ENCODE assay signal across 31 cellular contexts in genomic region chr12:6059860-6060565, GRCh38.
"Had no signal": no experiment of that assay in that cellular context is flagged by ENCODE, and none has a peak within 500 bp of the region (broad histone marks: within the 10 kb centered on the region; RNA-seq: fewer than 3 reads in every experiment).

No MANE protein-coding gene starts in this region.

- H3K27me3 ChIP-seq: body of pancreas, hepatocyte, pancreas, uterus had no signal

- H2AFZ ChIP-seq: hepatocyte had no signal

- FAIRE-seq: pancreas had no signal

- ATAC-seq: activated CD4-positive, CD25-positive, alpha-beta regulatory T cell treated with anti-CD3 and anti-CD28 coated beads, Interleukin-2, amount 50 U/mL, for 24 hours; body of pancreas; gastroesophageal sphincter; naive thymus-derived CD8-positive, alpha-beta T cell; pancreas; stimulated activated naive B cell treated with anti-CD40 and anti-IgM and Interleukin-4, amounts not matched to agents 10 μg/mL and 1 μg/mL and 100 μg/mL, for 72 hours; T-helper 17 cell had no signal

- H3K4me2 ChIP-seq: hepatocyte had no signal

- H3K4me1 ChIP-seq: pancreas, prostate gland had no signal

- H3K4me3 ChIP-seq: body of pancreas, coronary artery, dorsolateral prefrontal cortex, gastroesophageal sphincter, hepatocyte, pancreas, prostate gland, stomach, suprapubic skin, transverse colon, uterus had no signal

- H3K36me3 ChIP-seq: neutrophil, pancreas, prostate gland, suprapubic skin, transverse colon, uterus, WERI-Rb-1 had no signal

- H3K9me3 ChIP-seq: body of pancreas, gastroesophageal sphincter, neutrophil, pancreas, prostate gland, stomach, suprapubic skin, transverse colon, uterus had no signal

- DNase-seq: activated CD4-positive, alpha-beta T cell treated with anti-CD3 and anti-CD28 coated beads for 48 hours; activated CD4-positive, alpha-beta T cell treated with anti-CD3 and anti-CD28 coated beads, Interleukin-2, amount 50 U/mL, for 48 hours; activated CD8-positive, alpha-beta memory T cell treated with anti-CD3 and anti-CD28 coated beads for 24 hours; activated effector memory CD4-positive, alpha-beta T cell treated with Interleukin-2 at 50 U/mL for 16 hours; activated naive CD4-positive, alpha-beta T cell treated with Interleukin-2 at 50 U/mL for 16 hours; anterior cingulate cortex; body of pancreas; cerebellar nuclear complex; dorsolateral prefrontal cortex; effector memory CD4-positive, alpha-beta T cell; islet precursor cell; midbrain; naive thymus-derived CD8-positive, alpha-beta T cell; pancreas; retina; stimulated activated CD4-positive, alpha-beta T cell treated with anti-CD3 and anti-CD28 coated beads, Interleukin-15, amount 100 ng/mL, for 24 hours; stimulated activated CD4-positive, alpha-beta T cell treated with anti-CD3 and anti-CD28 coated beads, Interleukin-2, amount 100 ng/mL, for 24 hours; stimulated activated naive B cell treated with anti-CD40 and anti-IgM and Interleukin-4, amounts not matched to agents 10 μg/mL and 1 μg/mL and 100 μg/mL, for 72 hours; stomach; T-helper 17 cell; T1000; transverse colon; uterus; WERI-Rb-1 had no signal

- H3K79me2 ChIP-seq: hepatocyte had no signal

- H3K27ac ChIP-seq: body of pancreas, coronary artery, gastroesophageal sphincter, neutrophil, pancreas, prostate gland, stomach, suprapubic skin, transverse colon, uterus, WERI-Rb-1 had no signal
